1 cellular context compared by ENCODE assay signal in genomic region chr17:30200661-30201060, GRCh38. TPM values are rescaled to one million over a fixed set of nuclear protein-coding genes. Genes with fewer than 3 reads are reported as not detected.
"Had no signal": no experiment of that assay in that cellular context is flagged by ENCODE, and none has a peak within 500 bp of the region (broad histone marks: within the 10 kb centered on the region; RNA-seq: fewer than 3 reads in every experiment).

No MANE protein-coding gene starts in this region.

RNA-seq across cellular contexts. Expression of gene SLC6A4, which starts 34.8 kb away (rescaled TPM):
- total RNA-seq: G401 had no signal
